9 cellular contexts compared by ENCODE assay signal in the genomic region with DNA sequence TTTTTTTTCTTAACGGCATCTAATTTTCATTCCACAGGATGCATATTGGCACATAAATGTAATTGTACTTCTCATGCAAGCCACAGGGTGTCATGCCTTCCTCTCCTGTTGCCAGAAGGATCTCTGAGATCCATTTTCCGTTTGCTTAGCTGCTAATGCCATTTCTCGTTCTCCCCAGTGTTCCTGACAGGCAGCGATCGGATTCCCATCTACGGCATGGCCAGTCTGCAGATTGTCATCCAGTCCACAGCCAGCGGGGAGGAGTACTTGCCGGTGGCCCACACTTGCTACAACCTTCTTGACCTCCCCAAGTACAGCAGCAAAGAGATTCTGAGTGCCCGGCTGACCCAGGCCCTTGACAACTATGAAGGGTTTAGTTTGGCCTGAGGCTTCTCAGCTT. TPM values are rescaled to one million over a fixed set of nuclear protein-coding genes. Genes with fewer than 3 reads are reported as not detected.
DNase-seq lines count a peak whose midpoint lies in the region; ATAC-seq, FAIRE-seq and TF ChIP-seq lines count a peak whose summit lies in the region.
"Had no signal": no experiment of that assay in that cellular context is flagged by ENCODE, and none has a peak within 500 bp of the region (broad histone marks: within the 10 kb centered on the region; RNA-seq: fewer than 3 reads in every experiment).

No MANE protein-coding gene starts in this region.

- H3K27ac ChIP-seq in breast epithelium, result peak overlapping the region; percentile 49 to 58
- H3K27ac ChIP-seq in left lung, result no peak overlapping the region
- H3K27ac ChIP-seq in spleen, result no peak overlapping the region

- H3K36me3 ChIP-seq in breast epithelium (no peaks in the 10 kb centered on the region), left lung (peaks cover 0 to 68% of the 10 kb centered on the region in 2 donors), spleen (peaks cover 0 to 100% (median 55%) of the 10 kb centered on the region in 6 donors)

- peak; percentile 92 for ATAC-seq in left lung

- FAIRE-seq in urothelium cell line (lab: Jason Lieb, UNC), result no peak
- FAIRE-seq: endometrium had no signal

- DNase-seq in COLO668 (lab: John Stamatoyannopoulos, UW; ENCODE audit: unreplicated experiment) (peak; percentile 7), NCI-H1694 (lab: John Stamatoyannopoulos, UW) (peak; percentile 47), breast epithelium (ENCODE audit: low spot score in 2 of 2) (no peak), left lung (no peak), urothelium cell line (ENCODE audit: low spot score) (peak; percentile 21), spleen (no peak), GM13977 (ENCODE audit: low spot score) (no peak)
- no peak for DNase-seq in activated effector memory CD4-positive, alpha-beta T cell treated with Interleukin-2 at 50 U/mL for 16 hours

- H3K4me1 ChIP-seq in breast epithelium, result peaks cover 0 to 5% of the 10 kb centered on the region in 2 donors
- no peaks in the 10 kb centered on the region for H3K4me1 ChIP-seq in left lung
- no peaks in the 10 kb centered on the region for H3K4me1 ChIP-seq in spleen

- H3K4me3 ChIP-seq in breast epithelium (peak overlapping the region in 1 of 3 donors; percentile 27), left lung (no peak overlapping the region), spleen (no peak overlapping the region)

- TF ChIP-seq CTCF in breast epithelium (IDR thresholded peaks at IDR 0.05), result peak in 2 of 3 donors; percentile 64 to 71
- peak in 1 of 2 donors; percentile 34 for TF ChIP-seq CTCF in left lung (IDR thresholded peaks at IDR 0.05)
- peak in 2 of 11 experiments; percentile 21 to 25 for TF ChIP-seq CTCF in spleen (IDR thresholded peaks at IDR 0.05 in 8 of 11, conservative IDR thresholded peaks at IDR 0.05 in 3 of 11)
- TF ChIP-seq CTCF in GM13977 (IDR thresholded peaks at IDR 0.05; ENCODE audit: extremely low read depth, insufficient read depth, missing control alignments), result no peak

- in situ Hi-C loops in GM13977 (cut with MboI; ENCODE audit: low pct_unique_long_range_greater_than_20kb, low sequenced_read_pairs, unreplicated experiment), result no loop called here

- no peak for TF ChIP-seq POLR2A in breast epithelium (IDR thresholded peaks at IDR 0.05)
- TF ChIP-seq POLR2A in spleen (IDR thresholded peaks at IDR 0.05), result no peak

- WGBS in spleen, 5 donors, result 76 to 85% (median 78%) methylated on average over 9 of the region's 9 CpGs

- H3K27me3 ChIP-seq in breast epithelium (no peaks in the 10 kb centered on the region), left lung (no peaks in the 10 kb centered on the region), spleen (replicated peaks in 1 of 7) (no peaks in the 10 kb centered on the region)

- H3K9me3 ChIP-seq in breast epithelium, result no peaks in the 10 kb centered on the region
- no peaks in the 10 kb centered on the region for H3K9me3 ChIP-seq in left lung
- H3K9me3 ChIP-seq in spleen, result peaks cover 0 to under 1% (median 0%) of the 10 kb centered on the region in 8 donors

- intact Hi-C loops in breast epithelium (cut with DNase I; ENCODE audit: low total_unique reads), result no loop called here
- intact Hi-C loops in left lung (cut with DNase I), result loop anchor here in 1 of 2 donors (10.0 kb wide), 1 partner anchor 318 kb away; no protein-coding TSS in a partner anchor
- intact Hi-C loops in spleen (cut with DNase I; ENCODE audit: low total_unique reads), result no loop called here

RNA-seq across cellular contexts. Expression of a gene that starts 8.9 kb away (rescaled TPM):
- total RNA-seq in breast epithelium (10 to 100 TPM in 1 of 3 donors, 1 to 10 TPM in 2; 5.9 to 10.5 (median 7.0) TPM), left lung (1 to 10 TPM; 3.2 to 4.7 TPM), spleen (1 to 10 TPM; 3.8 to 6.1 (median 4.8) TPM)
- 1 to 10 TPM; 3.5 to 6.7 (median 5.0) TPM for polyA plus RNA-seq in spleen

Comparison
In these comparisons a context has a peak if more than half of its experiments do, and no peak if none do; other contexts are left out.
1. DNase-seq: peak in COLO668 (single experiment), NCI-H1694 (single experiment) and urothelium cell line (single experiment); none in breast epithelium (0 of 2), left lung (0 of 2), activated effector memory CD4-positive, alpha-beta T cell treated with Interleukin-2 at 50 U/mL for 16 hours (single experiment), spleen (single experiment) and GM13977 (single experiment).
2. H3K27ac ChIP-seq: peak in breast epithelium (2 of 2); none in left lung (0 of 2) and spleen (0 of 8).